In genomic region chr12:104046306-104046705, GRCh38 we compare ENCODE assay signal across 25 cellular contexts. TPM values are rescaled to one million over a fixed set of nuclear protein-coding genes. Genes with fewer than 3 reads are reported as not detected.
A peak's percentile ranks its signal among the peaks of the same experiment; 100 is the strongest.
DNase-seq lines count a peak whose midpoint lies in the region; ATAC-seq and TF ChIP-seq lines count a peak whose summit lies in the region.
"Had no signal": no experiment of that assay in that cellular context is flagged by ENCODE, and none has a peak within 500 bp of the region (broad histone marks: within the 10 kb centered on the region; RNA-seq: fewer than 3 reads in every experiment).

No MANE protein-coding gene starts in this region.

- H3K4me1 Mint-ChIP-seq in naive thymus-derived CD4-positive, alpha-beta T cell, result peaks cover 5 to 10% (median 7%) of the 10 kb centered on the region in 7 donors

- H3K4me3 ChIP-seq in right atrium auricular region (no peak overlapping the region), ascending aorta (no peak overlapping the region), thoracic aorta (no peak overlapping the region)
- H3K4me3 ChIP-seq in naive thymus-derived CD4-positive, alpha-beta T cell (ENCODE audit: low read length), result no peak overlapping the region
- H3K4me3 ChIP-seq: A549; BLaER1 treated with 17β-estradiol and CSF1 and Interleukin-3, amounts not matched to agents 10 nM and 100 nM; GM12878; GM23338 had no signal

- H3K27ac ChIP-seq in right atrium auricular region (no peak overlapping the region), ascending aorta (peak overlapping the region; percentile 79 to 81), thoracic aorta (peak overlapping the region; percentile 82)
- no peak overlapping the region for H3K27ac ChIP-seq in naive thymus-derived CD4-positive, alpha-beta T cell (ENCODE audit: low read depth, low read length)
- H3K27ac ChIP-seq: A549; BLaER1 treated with 17β-estradiol and CSF1 and Interleukin-3, amounts not matched to agents 10 nM and 100 nM had no signal

- H3K4me1 ChIP-seq in right atrium auricular region (peaks cover 0 to 32% of the 10 kb centered on the region in 2 donors), ascending aorta (peaks cover 7 to 30% of the 10 kb centered on the region in 2 donors), thoracic aorta (ENCODE audit: control insufficient read depth in 1 of 2, low read depth in 2 of 2) (peaks cover 25 to 60% of the 10 kb centered on the region in 2 donors)
- peaks cover 0 to 3% of the 10 kb centered on the region in 2 donors for H3K4me1 ChIP-seq in naive thymus-derived CD4-positive, alpha-beta T cell (ENCODE audit: control insufficient read depth in 2 of 2, insufficient read depth in 2 of 2, low read length in 2 of 2)
- H3K4me1 ChIP-seq: BE2C had no signal

- DNase-seq in Right ventricle myocardium superior, result no peak
- no peak for DNase-seq in right atrium auricular region (ENCODE audit: low spot score)
- no peak for DNase-seq in ascending aorta (ENCODE audit: low spot score in 2 of 2)
- DNase-seq in left ventricle myocardium superior, result no peak
- no peak for DNase-seq in thoracic aorta (ENCODE audit: low spot score)
- no peak for DNase-seq in NCI-H510A treated with DMSO at 0.1 percent for 48 hours (lab: John Stamatoyannopoulos, UW)
- no peak for DNase-seq in superior temporal gyrus (ENCODE audit: extremely low spot score)
- no peak for DNase-seq in naive thymus-derived CD4-positive, alpha-beta T cell
- DNase-seq: 8988T; ACHN; AML-193; BE2C; CD4-positive, alpha-beta T cell; CD8-positive, alpha-beta memory T cell; DMS 273 treated with DMSO at 0.1 percent for 48 hours; DMS79; EL; GDM1; H9 had no signal

- POLR2A ChIA-PET in naive thymus-derived CD4-positive, alpha-beta T cell (lab: Charles Lee), result no interaction called here

- intact Hi-C loops in Right ventricle myocardium superior (cut with DNase I) (no loop called here), ascending aorta (cut with DNase I) (no loop called here), left ventricle myocardium superior (cut with micrococcal nuclease) (no loop called here)
- intact Hi-C loops in naive thymus-derived CD4-positive, alpha-beta T cell (cut with micrococcal nuclease), result no loop called here

- peaks cover 12 to 46% (median 22%) of the 10 kb centered on the region in 5 donors for H3K27me3 Mint-ChIP-seq in naive thymus-derived CD4-positive, alpha-beta T cell

- H3K9me3 ChIP-seq in right atrium auricular region (no peaks in the 10 kb centered on the region), ascending aorta (no peaks in the 10 kb centered on the region), thoracic aorta (no peaks in the 10 kb centered on the region)
- H3K9me3 ChIP-seq in naive thymus-derived CD4-positive, alpha-beta T cell (ENCODE audit: control insufficient read depth in 2 of 3, low read length in 3 of 3), result no peaks in the 10 kb centered on the region
- H3K9me3 ChIP-seq: A549; BE2C; BLaER1 treated with 17β-estradiol and CSF1 and Interleukin-3, amounts not matched to agents 10 nM and 100 nM had no signal

- H3K9me3 Mint-ChIP-seq in naive thymus-derived CD4-positive, alpha-beta T cell, result peaks cover 0 to 1% (median 0%) of the 10 kb centered on the region in 11 donors
- H3K9me3 Mint-ChIP-seq: CD4-positive, alpha-beta T cell; CD8-positive, alpha-beta memory T cell; GM23338; H9 had no signal

- TF ChIP-seq CTCF in right atrium auricular region (IDR thresholded peaks at IDR 0.05), result no peak
- TF ChIP-seq CTCF in ascending aorta (IDR thresholded peaks at IDR 0.05), result no peak
- no peak for TF ChIP-seq CTCF in thoracic aorta (IDR thresholded peaks at IDR 0.05)

- H3K36me3 ChIP-seq in right atrium auricular region (no peaks in the 10 kb centered on the region), ascending aorta (no peaks in the 10 kb centered on the region), thoracic aorta (peaks cover 3% of the 10 kb centered on the region)
- no peaks in the 10 kb centered on the region for H3K36me3 ChIP-seq in naive thymus-derived CD4-positive, alpha-beta T cell (ENCODE audit: control insufficient read depth in 2 of 3, insufficient read depth in 3 of 3, low read length in 3 of 3)
- H3K36me3 ChIP-seq: BE2C; BLaER1 treated with 17β-estradiol and CSF1 and Interleukin-3, amounts not matched to agents 10 nM and 100 nM had no signal

- H3K4me3 Mint-ChIP-seq in naive thymus-derived CD4-positive, alpha-beta T cell, result no peak overlapping the region
- H3K4me3 Mint-ChIP-seq: CD14-positive monocyte; CD4-positive, alpha-beta T cell; CD8-positive, alpha-beta memory T cell; GM23338; H9 had no signal

- no peaks in the 10 kb centered on the region for H3K27me3 ChIP-seq in right atrium auricular region
- H3K27me3 ChIP-seq in ascending aorta, result no peaks in the 10 kb centered on the region
- H3K27me3 ChIP-seq in thoracic aorta (replicated peaks; ENCODE audit: insufficient read depth), result no peaks in the 10 kb centered on the region
- H3K27me3 ChIP-seq in naive thymus-derived CD4-positive, alpha-beta T cell (ENCODE audit: control insufficient read depth in 2 of 2, insufficient read depth in 2 of 2, low read length in 2 of 2), result peaks cover 5 to 15% of the 10 kb centered on the region in 2 donors

- peak; percentile 61 for ATAC-seq in Right ventricle myocardium superior (ENCODE audit: poor library complexity)
- ATAC-seq in left ventricle myocardium superior, result peak; percentile 58
- ATAC-seq in thoracic aorta (ENCODE audit: insufficient number of reproducible peaks, low FRiP score, low read depth), result no peak
- no peak for ATAC-seq in naive thymus-derived CD4-positive, alpha-beta T cell
- ATAC-seq: A549, GM12878, GM23338, HCT116 had no signal

- no peak overlapping the region for H3K27ac Mint-ChIP-seq in naive thymus-derived CD4-positive, alpha-beta T cell
- H3K27ac Mint-ChIP-seq: CD14-positive monocyte; CD4-positive, alpha-beta T cell; CD8-positive, alpha-beta memory T cell; GM23338; H9 had no signal

- CTCF ChIA-PET in naive thymus-derived CD4-positive, alpha-beta T cell (lab: Charles Lee), result interaction anchor here (1.0 kb wide), 1 partner anchor 63 kb away, joined by 4 read pairs; no protein-coding TSS in a partner anchor

- H3K36me3 Mint-ChIP-seq in naive thymus-derived CD4-positive, alpha-beta T cell, result no peaks in the 10 kb centered on the region
- H3K36me3 Mint-ChIP-seq: CD14-positive monocyte; CD8-positive, alpha-beta memory T cell had no signal

RNA-seq across cellular contexts. Expression of gene GLT8D2, which starts 3.7 kb away (rescaled TPM):
- total RNA-seq in Right ventricle myocardium superior, result 6.1 TPM
- 1 to 10 TPM; 5.6 to 9.9 TPM for total RNA-seq in right atrium auricular region
- 72.3 TPM for total RNA-seq in ascending aorta
- 6.0 TPM for total RNA-seq in left ventricle myocardium superior
- total RNA-seq in thoracic aorta, result 10 to 100 TPM; 30.4 to 45.2 TPM
- under 1 TPM in 1 of 5 experiments, not detected in 4; 0.15 TPM for total RNA-seq in naive thymus-derived CD4-positive, alpha-beta T cell
- under 1 TPM in 1 of 2 donors, not detected in 1; 0.43 TPM for polyA plus RNA-seq in naive thymus-derived CD4-positive, alpha-beta T cell
- total RNA-seq: CD4-positive, alpha-beta T cell had no signal
- polyA plus RNA-seq: CD14-positive monocyte; CD8-positive, alpha-beta memory T cell had no signal

RNA-seq across cellular contexts. Expression of gene HCFC2, which starts 18.0 kb away (rescaled TPM):
- total RNA-seq in Right ventricle myocardium superior (8.8 TPM), right atrium auricular region (1 to 10 TPM; 6.4 to 8.1 TPM), ascending aorta (9.8 TPM), left ventricle myocardium superior (9.4 TPM), thoracic aorta (10 to 100 TPM; 24.1 to 28.6 TPM)
- 10 to 100 TPM; 11.4 to 20.2 (median 16.2) TPM for total RNA-seq in naive thymus-derived CD4-positive, alpha-beta T cell
- 1 to 10 TPM; 6.4 to 7.0 TPM for polyA plus RNA-seq in naive thymus-derived CD4-positive, alpha-beta T cell

Comparison
In these comparisons a context has a peak if more than half of its experiments do, and no peak if none do; other contexts are left out.
1. ATAC-seq: peak in Right ventricle myocardium superior (single experiment) and left ventricle myocardium superior (single experiment); none in thoracic aorta (single experiment) and naive thymus-derived CD4-positive, alpha-beta T cell (single experiment).
2. H3K27ac ChIP-seq: peak in ascending aorta (2 of 2) and thoracic aorta (2 of 2); none in right atrium auricular region (0 of 2) and naive thymus-derived CD4-positive, alpha-beta T cell (single experiment).